In genomic region chr6:146803601-146804000, GRCh38 we compare ENCODE assay signal across 17 cellular contexts.
DNase-seq lines count a peak whose midpoint lies in the region; ATAC-seq and TF ChIP-seq lines count a peak whose summit lies in the region.
"Had no signal": no experiment of that assay in that cellular context is flagged by ENCODE, and none has a peak within 500 bp of the region (broad histone marks: within the 10 kb centered on the region; RNA-seq: fewer than 3 reads in every experiment).

No MANE protein-coding gene starts in this region.

- H3K9me3 ChIP-seq in thoracic aorta (no peaks in the 10 kb centered on the region), mammary epithelial cell (replicated peaks; ENCODE audit: insufficient read depth, low read length) (no peaks in the 10 kb centered on the region)
- H3K9me3 ChIP-seq: spleen, transverse colon had no signal

- no peaks in the 10 kb centered on the region for H3K36me3 ChIP-seq in thoracic aorta
- no peaks in the 10 kb centered on the region for H3K36me3 ChIP-seq in mammary epithelial cell (ENCODE audit: insufficient read depth, low read length)
- H3K36me3 ChIP-seq: spleen, transverse colon had no signal

- dilution Hi-C loops in mammary epithelial cell (cut with HindIII; ENCODE audit: low sequenced_read_pairs): no loop called here

- intact Hi-C loops in mammary epithelial cell (cut with micrococcal nuclease): no loop called here

- H3K9ac ChIP-seq in mammary epithelial cell (ENCODE audit: insufficient read depth, low read length): no peak overlapping the region

- BruUV-seq in mammary epithelial cell (replicated peaks; lab: Mats Ljungman, UMichigan): no TSS peak

- H3K27ac ChIP-seq in coronary artery (no peak overlapping the region), thoracic aorta (no peak overlapping the region), mammary epithelial cell (ENCODE audit: insufficient read depth, low read depth, low read length) (no peak overlapping the region)
- H3K27ac ChIP-seq: 22Rv1, spleen, transverse colon had no signal

- in situ Hi-C loops in mammary epithelial cell (cut with MboI; ENCODE audit: low sequenced_read_pairs in 2 of 2): no loop called here

- H3K4me3 ChIP-seq in coronary artery: peak overlapping the region; percentile 42
- H3K4me3 ChIP-seq in thoracic aorta: peak overlapping the region; percentile 43
- H3K4me3 ChIP-seq in mammary epithelial cell (replicated peaks in 1 of 3; ENCODE audit: insufficient read depth in 1 of 3, low read depth in 2 of 3, low read length in 3 of 3): no peak overlapping the region
- H3K4me3 ChIP-seq: spleen, transverse colon had no signal

- ATAC-seq in left lobe of liver (peak; percentile 40), thoracic aorta (ENCODE audit: insufficient number of reproducible peaks, low FRiP score, low read depth) (no peak), GM21367 (IDR thresholded peaks at IDR 0.05; ENCODE audit: unreplicated experiment) (no peak)
- ATAC-seq: activated naive CD4-positive, alpha-beta T cell treated with anti-CD3 and anti-CD28 coated beads, Interleukin-2, amount 50 U/mL, for 72 hours; effector memory CD8-positive, alpha-beta T cell had no signal

- peak; percentile 39 for DNase-seq in DMS53 (lab: John Stamatoyannopoulos, UW)
- no peak for DNase-seq in DMS53 treated with DMSO at 0.1 percent for 48 hours (lab: John Stamatoyannopoulos, UW; ENCODE audit: unreplicated experiment)
- no peak for DNase-seq in coronary artery (ENCODE audit: low spot score)
- DNase-seq in left lobe of liver (ENCODE audit: low spot score): no peak
- DNase-seq in thoracic aorta (ENCODE audit: low spot score): no peak
- DNase-seq in mammary epithelial cell: no peak
- no peak for DNase-seq in DMS153 (lab: John Stamatoyannopoulos, UW)
- DNase-seq: activated CD4-positive, alpha-beta T cell treated with anti-CD3 and anti-CD28 coated beads, Interleukin-2, amount 50 U/mL, for 4 hours; effector memory CD8-positive, alpha-beta T cell; GOT3; Karpas-422; NCI-H1417 treated with DMSO at 0.1 percent for 48 hours; spleen; transverse colon had no signal

- no peaks in the 10 kb centered on the region for H4K20me1 ChIP-seq in mammary epithelial cell (ENCODE audit: insufficient read depth, low read length)

- no peak overlapping the region for H3K4me2 ChIP-seq in mammary epithelial cell (ENCODE audit: insufficient read depth, low read depth, low read length)

- H3K27me3 ChIP-seq in thoracic aorta (replicated peaks; ENCODE audit: insufficient read depth): no peaks in the 10 kb centered on the region
- no peaks in the 10 kb centered on the region for H3K27me3 ChIP-seq in mammary epithelial cell (ENCODE audit: insufficient read depth, low read length)
- H3K27me3 ChIP-seq: spleen, transverse colon had no signal

- CTCF ChIA-PET in mammary epithelial cell (lab: Charles Lee; ENCODE audit: low non-redundant PET): no interaction called here

- H3K4me1 ChIP-seq in thoracic aorta (ENCODE audit: control insufficient read depth in 1 of 2, low read depth in 2 of 2) (no peaks in the 10 kb centered on the region), mammary epithelial cell (ENCODE audit: insufficient read depth, low read length) (no peaks in the 10 kb centered on the region)
- H3K4me1 ChIP-seq: spleen, transverse colon had no signal

- TF ChIP-seq CTCF in coronary artery (IDR thresholded peaks at IDR 0.05) (no peak), thoracic aorta (IDR thresholded peaks at IDR 0.05) (no peak), mammary epithelial cell (conservative IDR thresholded peaks at IDR 0.05 in 1 of 2, IDR thresholded peaks at IDR 0.05 in 1 of 2; ENCODE audit: extremely low read depth in 1 of 2, insufficient read depth in 1 of 2, low read depth in 1 of 2, low read length in 2 of 2) (no peak)

- 91% methylated on average over 21 of the region's 22 CpGs for WGBS in mammary epithelial cell (ENCODE audit: low coverage, missing lambda C conversion rate)

- no peaks in the 10 kb centered on the region for H3K79me2 ChIP-seq in mammary epithelial cell (ENCODE audit: insufficient read depth, low read length)

- no peak overlapping the region for H2AFZ ChIP-seq in mammary epithelial cell (ENCODE audit: low read depth, low read length)

Comparison
In these comparisons a context has a peak if more than half of its experiments do, and no peak if none do; other contexts are left out.
1. H3K4me3 ChIP-seq: peak in coronary artery (single experiment) and thoracic aorta (single experiment); none in mammary epithelial cell (0 of 3).